In genomic region chr13:31261241-31261640, GRCh38 we compare ENCODE assay signal across 26 cellular contexts.
"Had no signal": no experiment of that assay in that cellular context is flagged by ENCODE, and none has a peak within 500 bp of the region (broad histone marks: within the 10 kb centered on the region; RNA-seq: fewer than 3 reads in every experiment).

No MANE protein-coding gene starts in this region.

- H3K36me3 Mint-ChIP-seq: WTC11 had no signal

- DNase-seq: activated CD4-positive, alpha-beta T cell treated with anti-CD3 and anti-CD28 coated beads for 1 hour; activated naive CD4-positive, alpha-beta T cell; activated T-cell treated with anti-CD3 and anti-CD28 coated beads for 4 hours; activated T-cell treated with anti-CD3 and anti-CD28 coated beads, Interleukin-2, amount 50 U/mL, for 72 hours; anterior cingulate cortex; caudate nucleus; cortex of kidney; effector memory CD8-positive, alpha-beta T cell; foreskin melanocyte; left colon; midbrain; naive thymus-derived CD4-positive, alpha-beta T cell; ovary; psoas muscle; stimulated activated CD4-positive, alpha-beta T cell treated with anti-CD3 and anti-CD28 coated beads, Interleukin-15, amount 100 ng/mL, for 24 hours; stimulated activated CD4-positive, alpha-beta T cell treated with anti-CD3 and anti-CD28 coated beads, Interleukin-2, amount 100 ng/mL, for 24 hours; stimulated activated naive B cell treated with anti-CD40 and anti-IgM and Interleukin-4, amounts not matched to agents 10 μg/mL and 1 μg/mL and 100 μg/mL, for 72 hours; stomach; T-helper 2 cell; thyroid gland; upper lobe of right lung had no signal

- H3K4me3 ChIP-seq: esophagus muscularis mucosa, ovary, psoas muscle, right atrium auricular region, stomach, thyroid gland, upper lobe of right lung had no signal

- H3K27ac ChIP-seq: esophagus muscularis mucosa, ovary, psoas muscle, right atrium auricular region, stomach, thyroid gland, upper lobe of right lung had no signal

- H3K4me1 Mint-ChIP-seq: brain; naive thymus-derived CD4-positive, alpha-beta T cell; stimulated activated naive B cell treated with anti-CD40 and anti-IgM and Interleukin-4, amounts not matched to agents 10 μg/mL and 1 μg/mL and 100 μg/mL, for 72 hours; WTC11 had no signal

- H3K4me3 Mint-ChIP-seq: activated T-cell treated with anti-CD3 and anti-CD28 coated beads, Interleukin-2, amount 50 U/mL, for 72 hours; brain; effector memory CD8-positive, alpha-beta T cell; naive thymus-derived CD4-positive, alpha-beta T cell; stimulated activated naive B cell treated with anti-CD40 and anti-IgM and Interleukin-4, amounts not matched to agents 10 μg/mL and 1 μg/mL and 100 μg/mL, for 72 hours; WTC11 had no signal

- ATAC-seq: activated naive CD4-positive, alpha-beta T cell treated with anti-CD3 and anti-CD28 coated beads, Interleukin-2, amount 50 U/mL, for 72 hours; activated T-cell treated with anti-CD3 and anti-CD28 coated beads, Interleukin-2, amount 50 U/mL, for 72 hours; effector memory CD8-positive, alpha-beta T cell; left colon; naive thymus-derived CD4-positive, alpha-beta T cell; psoas muscle; stimulated activated naive B cell treated with anti-CD40 and anti-IgM and Interleukin-4, amounts not matched to agents 10 μg/mL and 1 μg/mL and 100 μg/mL, for 72 hours; upper lobe of right lung; WTC11 had no signal

- H3K27me3 Mint-ChIP-seq: brain; effector memory CD8-positive, alpha-beta T cell; naive thymus-derived CD4-positive, alpha-beta T cell; stimulated activated naive B cell treated with anti-CD40 and anti-IgM and Interleukin-4, amounts not matched to agents 10 μg/mL and 1 μg/mL and 100 μg/mL, for 72 hours had no signal

- H3K36me3 ChIP-seq: ovary, thyroid gland had no signal

- H3K27ac Mint-ChIP-seq: activated naive CD4-positive, alpha-beta T cell treated with anti-CD3 and anti-CD28 coated beads, Interleukin-2, amount 50 U/mL, for 72 hours; activated T-cell treated with anti-CD3 and anti-CD28 coated beads, Interleukin-2, amount 50 U/mL, for 72 hours; brain; effector memory CD8-positive, alpha-beta T cell; naive thymus-derived CD4-positive, alpha-beta T cell; stimulated activated naive B cell treated with anti-CD40 and anti-IgM and Interleukin-4, amounts not matched to agents 10 μg/mL and 1 μg/mL and 100 μg/mL, for 72 hours; WTC11 had no signal

- H3K9me3 ChIP-seq: ovary, thyroid gland had no signal

- H3K27me3 ChIP-seq: esophagus muscularis mucosa, ovary, right atrium auricular region, stomach, thyroid gland, upper lobe of right lung had no signal

- H3K9me3 Mint-ChIP-seq: activated naive CD4-positive, alpha-beta T cell treated with anti-CD3 and anti-CD28 coated beads, Interleukin-2, amount 50 U/mL, for 72 hours; activated T-cell treated with anti-CD3 and anti-CD28 coated beads, Interleukin-2, amount 50 U/mL, for 72 hours; effector memory CD8-positive, alpha-beta T cell; stimulated activated naive B cell treated with anti-CD40 and anti-IgM and Interleukin-4, amounts not matched to agents 10 μg/mL and 1 μg/mL and 100 μg/mL, for 72 hours; WTC11 had no signal

- H3K4me1 ChIP-seq: esophagus muscularis mucosa, psoas muscle, right atrium auricular region, stomach, upper lobe of right lung had no signal
